Comparison of ENCODE assay signal across 10 cellular contexts in genomic region chr2:187586091-187586632, GRCh38. TPM values are rescaled to one million over a fixed set of nuclear protein-coding genes. Genes with fewer than 3 reads are reported as not detected.
DNase-seq lines count a peak whose midpoint lies in the region; ATAC-seq and TF ChIP-seq lines count a peak whose summit lies in the region.
"Had no signal": no experiment of that assay in that cellular context is flagged by ENCODE, and none has a peak within 500 bp of the region (broad histone marks: within the 10 kb centered on the region; RNA-seq: fewer than 3 reads in every experiment).

No MANE protein-coding gene starts in this region.

- TF ChIP-seq CTCF in MCF 10A (IDR thresholded peaks at IDR 0.05; ENCODE audit: unreplicated experiment) (no peak), breast epithelium (IDR thresholded peaks at IDR 0.05) (no peak), upper lobe of right lung (IDR thresholded peaks at IDR 0.05) (no peak)

- H3K27me3 ChIP-seq in breast epithelium (no peaks in the 10 kb centered on the region), upper lobe of right lung (no peaks in the 10 kb centered on the region)

- H3K27me3 Mint-ChIP-seq in MCF 10A (ENCODE audit: insufficient read depth, unreplicated experiment): no peaks in the 10 kb centered on the region
- H3K27me3 Mint-ChIP-seq in activated T-helper 1 cell treated with anti-CD3 and anti-CD28 coated beads, Interleukin-12 subunit alpha, Interleukin-12 subunit beta, Interleukin-2, Interleukin-4 antibody, amounts not matched to agents 30 ng/mL and 10 ng/mL and 1 ng/mL, durations not matched to agents 14 hours and 24 hours and 36 hours (ENCODE audit: insufficient read depth): peaks cover 2% of the 10 kb centered on the region

- H3K4me1 ChIP-seq in breast epithelium: no peaks in the 10 kb centered on the region
- H3K4me1 ChIP-seq in upper lobe of right lung: peaks cover 3% of the 10 kb centered on the region
- H3K4me1 ChIP-seq: Caco-2 had no signal

- H3K4me1 Mint-ChIP-seq in MCF 10A (ENCODE audit: insufficient read depth, unreplicated experiment): peaks cover 14% of the 10 kb centered on the region
- H3K4me1 Mint-ChIP-seq in activated T-helper 1 cell treated with anti-CD3 and anti-CD28 coated beads, Interleukin-12 subunit alpha, Interleukin-12 subunit beta, Interleukin-2, Interleukin-4 antibody, amounts not matched to agents 30 ng/mL and 10 ng/mL and 1 ng/mL, durations not matched to agents 14 hours and 24 hours and 36 hours (ENCODE audit: low read depth): peaks cover 16% of the 10 kb centered on the region

- no peaks in the 10 kb centered on the region for H3K36me3 ChIP-seq in breast epithelium
- no peaks in the 10 kb centered on the region for H3K36me3 ChIP-seq in upper lobe of right lung

- peaks cover 12% of the 10 kb centered on the region for H3K9me3 Mint-ChIP-seq in MCF 10A (ENCODE audit: unreplicated experiment)
- H3K9me3 Mint-ChIP-seq in activated T-helper 1 cell treated with anti-CD3 and anti-CD28 coated beads, Interleukin-12 subunit alpha, Interleukin-12 subunit beta, Interleukin-2, Interleukin-4 antibody, amounts not matched to agents 30 ng/mL and 10 ng/mL and 1 ng/mL, durations not matched to agents 14 hours and 24 hours and 36 hours: peaks cover 24% of the 10 kb centered on the region

- CTCF ChIA-PET in MCF 10A (lab: Yijun Ruan, JAX): interaction anchor here (0.6 to 7.2 kb wide), 8 partner anchors 13 to 259 kb away, joined by 4 to 126 read pairs (median 7); no protein-coding TSS in a partner anchor

- intact Hi-C loops in MCF 10A (cut with micrococcal nuclease): loop anchor here (10.0 kb wide), 1 partner anchor 721 kb away; no protein-coding TSS in a partner anchor
- intact Hi-C loops in breast epithelium (cut with DNase I; ENCODE audit: low total_unique reads): loop anchor here (10.0 kb wide), 1 partner anchor 929 kb away; no protein-coding TSS in a partner anchor
- intact Hi-C loops in activated T-helper 1 cell treated with anti-CD3 and anti-CD28 coated beads, Interleukin-12 subunit alpha, Interleukin-12 subunit beta, Interleukin-2, Interleukin-4 antibody, amounts not matched to agents 30 ng/mL and 10 ng/mL and 1 ng/mL, durations not matched to agents 14 hours and 24 hours and 36 hours (cut with micrococcal nuclease): loop anchor here (2.0 to 10.0 kb wide), 4 partner anchors 33 to 1859 kb away; partner anchors contain the start of genes WDR75 and ZC3H15
- intact Hi-C loops in upper lobe of right lung (cut with DNase I): no loop called here

- H3K4me3 ChIP-seq in breast epithelium (no peak overlapping the region), upper lobe of right lung (no peak overlapping the region)

- peak; percentile 77 for DNase-seq in MCF 10A (ENCODE audit: unreplicated experiment)
- no peak for DNase-seq in breast epithelium (ENCODE audit: low spot score in 2 of 2)
- no peak for DNase-seq in activated T-helper 1 cell treated with anti-CD3 and anti-CD28 coated beads, Interleukin-12 subunit alpha, Interleukin-12 subunit beta, Interleukin-2, Interleukin-4 antibody, amounts not matched to agents 30 ng/mL and 10 ng/mL and 1 ng/mL, durations not matched to agents 14 hours and 24 hours and 36 hours (ENCODE audit: low spot score)
- no peak for DNase-seq in upper lobe of right lung
- DNase-seq in middle frontal gyrus (ENCODE audit: extremely low spot score, low spot score): no peak
- no peak for DNase-seq in DMS153 (lab: John Stamatoyannopoulos, UW)
- DNase-seq: Caco-2 had no signal

- no peak for TF ChIP-seq POLR2A in breast epithelium (IDR thresholded peaks at IDR 0.05)

- H3K27ac Mint-ChIP-seq in MCF 10A (ENCODE audit: low read depth, unreplicated experiment): peak overlapping the region; percentile 89
- H3K27ac Mint-ChIP-seq in activated T-helper 1 cell treated with anti-CD3 and anti-CD28 coated beads, Interleukin-12 subunit alpha, Interleukin-12 subunit beta, Interleukin-2, Interleukin-4 antibody, amounts not matched to agents 30 ng/mL and 10 ng/mL and 1 ng/mL, durations not matched to agents 14 hours and 24 hours and 36 hours: peak overlapping the region; percentile 87

- H3K27ac ChIP-seq in breast epithelium: no peak overlapping the region
- no peak overlapping the region for H3K27ac ChIP-seq in upper lobe of right lung
- H3K27ac ChIP-seq: KMS-11 had no signal

- H3K9me3 ChIP-seq in breast epithelium (no peaks in the 10 kb centered on the region), upper lobe of right lung (no peaks in the 10 kb centered on the region)
- H3K9me3 ChIP-seq: Caco-2 had no signal

- ATAC-seq in HG03520 (IDR thresholded peaks at IDR 0.05; ENCODE audit: unreplicated experiment) (peak; percentile 77), upper lobe of right lung (peak; percentile 52), HG03571 (IDR thresholded peaks at IDR 0.05; ENCODE audit: unreplicated experiment) (no peak)

- peak overlapping the region; percentile 49 for H3K4me3 Mint-ChIP-seq in MCF 10A (ENCODE audit: unreplicated experiment)
- no peak overlapping the region for H3K4me3 Mint-ChIP-seq in activated T-helper 1 cell treated with anti-CD3 and anti-CD28 coated beads, Interleukin-12 subunit alpha, Interleukin-12 subunit beta, Interleukin-2, Interleukin-4 antibody, amounts not matched to agents 30 ng/mL and 10 ng/mL and 1 ng/mL, durations not matched to agents 14 hours and 24 hours and 36 hours

- H3K36me3 Mint-ChIP-seq in MCF 10A (ENCODE audit: insufficient read depth, unreplicated experiment): no peaks in the 10 kb centered on the region
- no peaks in the 10 kb centered on the region for H3K36me3 Mint-ChIP-seq in activated T-helper 1 cell treated with anti-CD3 and anti-CD28 coated beads, Interleukin-12 subunit alpha, Interleukin-12 subunit beta, Interleukin-2, Interleukin-4 antibody, amounts not matched to agents 30 ng/mL and 10 ng/mL and 1 ng/mL, durations not matched to agents 14 hours and 24 hours and 36 hours (ENCODE audit: low read depth)

- no TSS peak for BruUV-seq in MCF 10A (replicated peaks; lab: Mats Ljungman, UMichigan)

- POLR2A ChIA-PET in MCF 10A (lab: Yijun Ruan, JAX): interaction anchor here (0.7 to 1.2 kb wide), 4 partner anchors 84 to 707 kb away, joined by 3 to 4 read pairs (median 3); no protein-coding TSS in a partner anchor

RNA-seq across cellular contexts. Expression of gene TFPI, which starts 31.9 kb away (rescaled TPM):
- total RNA-seq in MCF 10A (2022): 67.4 and 71.1 TPM in 2 replicates
- total RNA-seq in breast epithelium: 100 to 1,000 TPM in 1 of 3 donors, 10 to 100 TPM in 2; 52.4 to 105 (median 90.1) TPM
- 0.44 and 0.60 TPM in 2 replicates for total RNA-seq in activated T-helper 1 cell treated with anti-CD3 and anti-CD28 coated beads, Interleukin-12 subunit alpha, Interleukin-12 subunit beta, Interleukin-2, Interleukin-4 antibody, amounts not matched to agents 30 ng/mL and 10 ng/mL and 1 ng/mL, durations not matched to agents 14 hours and 24 hours and 36 hours
- total RNA-seq in upper lobe of right lung: 366 TPM

Comparison
In these comparisons a context has a peak if more than half of its experiments do, and no peak if none do; other contexts are left out.
1. RNA of gene TFPI, which starts 31.9 kb away (total RNA-seq): 366 TPM in upper lobe of right lung (single experiment), 52.4 to 105 TPM in breast epithelium and 67.4 to 71.1 TPM in MCF 10A; 0.44 to 0.60 TPM in activated T-helper 1 cell treated with anti-CD3 and anti-CD28 coated beads, Interleukin-12 subunit alpha, Interleukin-12 subunit beta, Interleukin-2, Interleukin-4 antibody, amounts not matched to agents 30 ng/mL and 10 ng/mL and 1 ng/mL, durations not matched to agents 14 hours and 24 hours and 36 hours; every median in the first group is over 10 times any median in the second.